ENCODE assay signal across 17 cellular contexts in genomic region chr2:109053716-109054115, GRCh38.
DNase-seq lines count a peak whose midpoint lies in the region; ATAC-seq and TF ChIP-seq lines count a peak whose summit lies in the region.
"Had no signal": no experiment of that assay in that cellular context is flagged by ENCODE, and none has a peak within 500 bp of the region (broad histone marks: within the 10 kb centered on the region; RNA-seq: fewer than 3 reads in every experiment).

No MANE protein-coding gene starts in this region.

- H3K9me3 ChIP-seq in colonic mucosa, result no peaks in the 10 kb centered on the region
- H3K9me3 ChIP-seq in neuronal stem cell (replicated peaks in 1 of 2; ENCODE audit: control insufficient read depth in 2 of 2, insufficient read depth in 1 of 2, low read depth in 1 of 2, low read length in 2 of 2), result no peaks in the 10 kb centered on the region
- H3K9me3 ChIP-seq in CD8-positive, alpha-beta memory T cell (ENCODE audit: low read length), result no peaks in the 10 kb centered on the region

- H3K27me3 Mint-ChIP-seq in stimulated activated memory B cell treated with anti-CD40 and anti-IgM and Interleukin-4, amounts not matched to agents 10 μg/mL and 1 μg/mL and 100 μg/mL, for 72 hours, result peaks cover 32% of the 10 kb centered on the region
- peaks cover 0 to 4% of the 10 kb centered on the region in 2 donors for H3K27me3 Mint-ChIP-seq in CD8-positive, alpha-beta memory T cell

- no peak overlapping the region for H2BK5ac ChIP-seq in neuronal stem cell (ENCODE audit: low read length)

- no peak overlapping the region for H3K23ac ChIP-seq in neuronal stem cell (ENCODE audit: low read depth, low read length, poor library complexity)

- no peak overlapping the region for H2BK12ac ChIP-seq in neuronal stem cell (ENCODE audit: low read length)

- H3K14ac ChIP-seq in neuronal stem cell (ENCODE audit: low read length), result no peak overlapping the region

- no peak overlapping the region for H2AFZ ChIP-seq in neuronal stem cell (ENCODE audit: low read length)
- H2AFZ ChIP-seq: GM23248 had no signal

- H4K8ac ChIP-seq in neuronal stem cell (ENCODE audit: low read depth, low read length), result no peak overlapping the region

- no peak overlapping the region for H3K4me2 ChIP-seq in neuronal stem cell (ENCODE audit: insufficient read depth, low read length, poor library complexity, severe bottlenecking)

- H3K18ac ChIP-seq in neuronal stem cell (ENCODE audit: low read length), result peak overlapping the region; percentile 42

- intact Hi-C loops in colonic mucosa (cut with DNase I), result no loop called here

- no peak overlapping the region for H3K27ac Mint-ChIP-seq in stimulated activated memory B cell treated with anti-CD40 and anti-IgM and Interleukin-4, amounts not matched to agents 10 μg/mL and 1 μg/mL and 100 μg/mL, for 72 hours
- H3K27ac Mint-ChIP-seq in CD8-positive, alpha-beta memory T cell, result no peak overlapping the region
- H3K27ac Mint-ChIP-seq: CD8-positive, alpha-beta T cell had no signal

- H3K27ac ChIP-seq in colonic mucosa (no peak overlapping the region), neuronal stem cell (replicated peaks; ENCODE audit: low read length) (no peak overlapping the region)
- no peak overlapping the region for H3K27ac ChIP-seq in CD8-positive, alpha-beta memory T cell (ENCODE audit: low read depth, low read length)
- H3K27ac ChIP-seq: GM23248 had no signal

- H2BK15ac ChIP-seq in neuronal stem cell (ENCODE audit: low read length), result no peak overlapping the region

- POLR2A ChIA-PET in CD8-positive, alpha-beta memory T cell (lab: Charles Lee), result no interaction called here

- no peaks in the 10 kb centered on the region for H3K4me1 Mint-ChIP-seq in stimulated activated memory B cell treated with anti-CD40 and anti-IgM and Interleukin-4, amounts not matched to agents 10 μg/mL and 1 μg/mL and 100 μg/mL, for 72 hours
- no peaks in the 10 kb centered on the region for H3K4me1 Mint-ChIP-seq in CD8-positive, alpha-beta memory T cell

- no peak overlapping the region for H3K4me3 ChIP-seq in colonic mucosa
- no peak overlapping the region for H3K4me3 ChIP-seq in neuronal stem cell (ENCODE audit: low read length in 2 of 2)
- H3K4me3 ChIP-seq in CD8-positive, alpha-beta memory T cell (ENCODE audit: low read length), result no peak overlapping the region
- H3K4me3 ChIP-seq: GM12878, GM23248 had no signal

- CTCF ChIA-PET in CD8-positive, alpha-beta memory T cell (lab: Charles Lee), result no interaction called here

- H3K79me1 ChIP-seq in neuronal stem cell (ENCODE audit: low read depth, low read length), result no peaks in the 10 kb centered on the region

- H3K9me3 Mint-ChIP-seq in stimulated activated memory B cell treated with anti-CD40 and anti-IgM and Interleukin-4, amounts not matched to agents 10 μg/mL and 1 μg/mL and 100 μg/mL, for 72 hours, result no peaks in the 10 kb centered on the region
- H3K9me3 Mint-ChIP-seq in CD8-positive, alpha-beta memory T cell, result no peaks in the 10 kb centered on the region
- H3K9me3 Mint-ChIP-seq: CD4-positive, CD25-positive, alpha-beta regulatory T cell; CD8-positive, alpha-beta T cell had no signal

- H2BK120ac ChIP-seq in neuronal stem cell (ENCODE audit: low read depth, low read length), result no peak overlapping the region

- ATAC-seq in stimulated activated memory B cell treated with anti-CD40 and anti-IgM and Interleukin-4, amounts not matched to agents 10 μg/mL and 1 μg/mL and 100 μg/mL, for 72 hours, result peak; percentile 14
- no peak for ATAC-seq in GM21447 (IDR thresholded peaks at IDR 0.05; ENCODE audit: unreplicated experiment)
- ATAC-seq: CD8-positive, alpha-beta T cell; GM12878 had no signal

- no peak overlapping the region for H2AK5ac ChIP-seq in neuronal stem cell (ENCODE audit: low read depth, low read length)

- H3K4me1 ChIP-seq in colonic mucosa (no peaks in the 10 kb centered on the region), neuronal stem cell (ENCODE audit: control insufficient read depth in 2 of 2, insufficient read depth in 1 of 2, low read depth in 1 of 2, low read length in 2 of 2) (peaks cover 0 to 17% of the 10 kb centered on the region in 2 donors)
- no peaks in the 10 kb centered on the region for H3K4me1 ChIP-seq in CD8-positive, alpha-beta memory T cell (ENCODE audit: insufficient read depth, low read length)

- H3K4ac ChIP-seq in neuronal stem cell (ENCODE audit: low read length), result no peak overlapping the region

- DNase-seq in colonic mucosa, result peak; percentile 8
- DNase-seq in neuronal stem cell (ENCODE audit: low spot score), result no peak
- DNase-seq in CD8-positive, alpha-beta memory T cell, result no peak
- DNase-seq in central memory CD4-positive, alpha-beta T cell, result no peak
- DNase-seq: C1 segment of cervical spinal cord; CD4-positive, CD25-positive, alpha-beta regulatory T cell; DMS 273 treated with DMSO at 0.1 percent for 48 hours; DMS79; EL; GDM1; GM23248; H7; HCEC 1CT had no signal

- no CpG with 5 or more reads among the region's 9 CpGs for WGBS in neuronal stem cell (ENCODE audit: extremely low coverage in 2 of 2, insufficient read length in 2 of 2, insufficient replicate concordance in 1 of 2), 2 donors

- no peaks in the 10 kb centered on the region for H3K36me3 Mint-ChIP-seq in stimulated activated memory B cell treated with anti-CD40 and anti-IgM and Interleukin-4, amounts not matched to agents 10 μg/mL and 1 μg/mL and 100 μg/mL, for 72 hours
- H3K36me3 Mint-ChIP-seq in CD8-positive, alpha-beta memory T cell, result no peaks in the 10 kb centered on the region
- H3K36me3 Mint-ChIP-seq: CD4-positive, CD25-positive, alpha-beta regulatory T cell; CD8-positive, alpha-beta T cell had no signal

- H4K91ac ChIP-seq in neuronal stem cell (ENCODE audit: low read depth, low read length, poor library complexity), result no peak overlapping the region

- H3K27me3 ChIP-seq in colonic mucosa (no peaks in the 10 kb centered on the region), neuronal stem cell (ENCODE audit: control insufficient read depth in 3 of 3, insufficient read depth in 3 of 3, low read depth in 1 of 3, low read length in 3 of 3) (no peaks in the 10 kb centered on the region)
- H3K27me3 ChIP-seq in CD8-positive, alpha-beta memory T cell (ENCODE audit: insufficient read depth, low read length, poor library complexity, severe bottlenecking), result no peaks in the 10 kb centered on the region

- H3K9ac ChIP-seq in colonic mucosa (ENCODE audit: low read depth in 2 of 2, low read length in 2 of 2) (no peak overlapping the region), neuronal stem cell (ENCODE audit: low read depth, low read length, poor library complexity) (no peak overlapping the region)
- H3K9ac ChIP-seq: GM23248 had no signal

- H3K36me3 ChIP-seq in colonic mucosa (no peaks in the 10 kb centered on the region), neuronal stem cell (replicated peaks in 1 of 2; ENCODE audit: control insufficient read depth in 2 of 2, insufficient read depth in 2 of 2, low read length in 2 of 2) (no peaks in the 10 kb centered on the region)
- no peaks in the 10 kb centered on the region for H3K36me3 ChIP-seq in CD8-positive, alpha-beta memory T cell (ENCODE audit: insufficient read depth, low read length)

- H3K4me3 Mint-ChIP-seq in stimulated activated memory B cell treated with anti-CD40 and anti-IgM and Interleukin-4, amounts not matched to agents 10 μg/mL and 1 μg/mL and 100 μg/mL, for 72 hours, result no peak overlapping the region
- no peak overlapping the region for H3K4me3 Mint-ChIP-seq in CD8-positive, alpha-beta memory T cell
- H3K4me3 Mint-ChIP-seq: CD4-positive, CD25-positive, alpha-beta regulatory T cell; CD8-positive, alpha-beta T cell had no signal

- TF ChIP-seq CTCF in colonic mucosa (IDR thresholded peaks at IDR 0.05), result no peak
